In genomic region chr5:27437594-27438200, GRCh38 we compare ENCODE assay signal across 25 cellular contexts.
DNase-seq lines count a peak whose midpoint lies in the region; ATAC-seq, FAIRE-seq and TF ChIP-seq lines count a peak whose summit lies in the region.
"Had no signal": no experiment of that assay in that cellular context is flagged by ENCODE, and none has a peak within 500 bp of the region (broad histone marks: within the 10 kb centered on the region; RNA-seq: fewer than 3 reads in every experiment).

No MANE protein-coding gene starts in this region.

- no peaks in the 10 kb centered on the region for H3K9me3 ChIP-seq in astrocyte (ENCODE audit: insufficient read depth, low read depth, low read length)
- H3K9me3 ChIP-seq in SK-N-SH, result no peaks in the 10 kb centered on the region
- H3K9me3 ChIP-seq: body of pancreas, HAP-1, left ventricle myocardium inferior, MG63 had no signal

- H4K20me1 ChIP-seq in astrocyte (ENCODE audit: insufficient read depth, low read length) (no peaks in the 10 kb centered on the region), SK-N-SH (ENCODE audit: insufficient read depth) (no peaks in the 10 kb centered on the region)

- H2AFZ ChIP-seq in astrocyte (ENCODE audit: low read depth, low read length) (no peak overlapping the region), SK-N-SH (ENCODE audit: low read depth) (no peak overlapping the region)

- H3K27me3 ChIP-seq in astrocyte (ENCODE audit: insufficient read depth, low read length) (no peaks in the 10 kb centered on the region), SK-N-SH (ENCODE audit: insufficient read depth) (no peaks in the 10 kb centered on the region)
- H3K27me3 ChIP-seq: body of pancreas, colonic mucosa, MG63, stomach had no signal

- FAIRE-seq in astrocyte (lab: Jason Lieb, UNC), result no peak

- no peak overlapping the region for H3K27ac Mint-ChIP-seq in astrocyte (ENCODE audit: unreplicated experiment)
- H3K27ac Mint-ChIP-seq: activated T-cell treated with anti-CD3 and anti-CD28 coated beads, Interleukin-2, amount 50 U/mL, for 72 hours; CD8-positive, alpha-beta T cell; endodermal cell; progenitor cell of endocrine pancreas had no signal

- no peak overlapping the region for H3K4me2 ChIP-seq in astrocyte (ENCODE audit: low read length)
- no peak overlapping the region for H3K4me2 ChIP-seq in SK-N-SH

- H3K4me1 Mint-ChIP-seq in astrocyte (ENCODE audit: low read depth, unreplicated experiment), result no peaks in the 10 kb centered on the region
- H3K4me1 Mint-ChIP-seq: endodermal cell, neural crest cell had no signal

- no peak for ATAC-seq in HG02970 (IDR thresholded peaks at IDR 0.05; ENCODE audit: low FRiP score, unreplicated experiment)
- ATAC-seq in HG03460 (IDR thresholded peaks at IDR 0.05; ENCODE audit: unreplicated experiment), result no peak
- ATAC-seq: activated T-cell treated with anti-CD3 and anti-CD28 coated beads, Interleukin-2, amount 50 U/mL, for 72 hours; body of pancreas; CD8-positive, alpha-beta T cell had no signal

- POLR2A ChIA-PET in SK-N-SH (lab: Yijun Ruan, JAX), result no interaction called here

- no peaks in the 10 kb centered on the region for H3K4me1 ChIP-seq in astrocyte (ENCODE audit: insufficient read depth, low read length)
- H3K4me1 ChIP-seq in SK-N-SH (ENCODE audit: control insufficient read depth in 1 of 2, insufficient read depth in 2 of 2, low read depth in 1 of 2, low read length in 1 of 2), result no peaks in the 10 kb centered on the region
- H3K4me1 ChIP-seq: body of pancreas, colonic mucosa, HAP-1, left ventricle myocardium inferior, stomach had no signal

- no peaks in the 10 kb centered on the region for H3K79me2 ChIP-seq in astrocyte (ENCODE audit: insufficient read depth, low read length)
- no peaks in the 10 kb centered on the region for H3K79me2 ChIP-seq in SK-N-SH (ENCODE audit: insufficient read depth)

- peaks cover 2% of the 10 kb centered on the region for H3K9me3 Mint-ChIP-seq in astrocyte (ENCODE audit: unreplicated experiment)
- H3K9me3 Mint-ChIP-seq: endodermal cell had no signal

- H3K36me3 ChIP-seq in astrocyte (ENCODE audit: insufficient read depth, low read length), result no peaks in the 10 kb centered on the region
- no peaks in the 10 kb centered on the region for H3K36me3 ChIP-seq in SK-N-SH (replicated peaks in 1 of 2; ENCODE audit: control insufficient read depth in 1 of 2, insufficient read depth in 2 of 2, low read length in 1 of 2)
- H3K36me3 ChIP-seq: colonic mucosa, HAP-1, left ventricle myocardium inferior, MG63, stomach had no signal

- H3K4me3 ChIP-seq in astrocyte (ENCODE audit: insufficient read depth, low read depth, low read length), result no peak overlapping the region
- no peak overlapping the region for H3K4me3 ChIP-seq in SK-N-SH (ENCODE audit: low read depth in 2 of 2, low read length in 1 of 2)
- H3K4me3 ChIP-seq: body of pancreas, colonic mucosa, HAP-1, left ventricle myocardium inferior, MG63, stomach had no signal

- TF ChIP-seq CTCF in astrocyte (IDR thresholded peaks at IDR 0.05; ENCODE audit: insufficient read depth, low read depth, low read length) (no peak), SK-N-SH (IDR thresholded peaks at IDR 0.05) (no peak)

- H3F3A ChIP-seq in SK-N-SH (replicated peaks; ENCODE audit: insufficient read depth), result no peaks in the 10 kb centered on the region

- TF ChIP-seq RAD21 in Ishikawa (IDR thresholded peaks at IDR 0.05; ENCODE audit: low read depth), result no peak
- no peak for TF ChIP-seq RAD21 in SK-N-SH (IDR thresholded peaks at IDR 0.05; ENCODE audit: low read length)

- no peak overlapping the region for H3K9ac ChIP-seq in astrocyte (ENCODE audit: low read length)
- no peak overlapping the region for H3K9ac ChIP-seq in SK-N-SH

- H3K36me3 Mint-ChIP-seq in astrocyte (ENCODE audit: low read depth, unreplicated experiment), result no peaks in the 10 kb centered on the region
- H3K36me3 Mint-ChIP-seq: CD8-positive, alpha-beta T cell had no signal

- peak; percentile 33; the same call in 1 of the 2 replicates for TF ChIP-seq EP300 in Ishikawa (IDR thresholded peaks at IDR 0.05; ENCODE audit: borderline replicate concordance)
- TF ChIP-seq EP300 in SK-N-SH (IDR thresholded peaks at IDR 0.05; ENCODE audit: borderline replicate concordance in 1 of 2, low read depth in 1 of 2, low read length in 1 of 2), result no peak

- no peak overlapping the region for H3K4me3 Mint-ChIP-seq in astrocyte (ENCODE audit: unreplicated experiment)
- H3K4me3 Mint-ChIP-seq: activated T-cell treated with anti-CD3 and anti-CD28 coated beads, Interleukin-2, amount 50 U/mL, for 72 hours; CD8-positive, alpha-beta T cell; endodermal cell; neural crest cell had no signal

- H3K9me2 ChIP-seq in SK-N-SH, result no peaks in the 10 kb centered on the region

- WGBS in SK-N-SH (ENCODE audit: low lambda C conversion rate), result 44% methylated on average over 2 of the region's 2 CpGs

- no peaks in the 10 kb centered on the region for H3K27me3 Mint-ChIP-seq in astrocyte (ENCODE audit: low read depth, unreplicated experiment)
- H3K27me3 Mint-ChIP-seq: progenitor cell of endocrine pancreas had no signal

- CTCF ChIA-PET in SK-N-SH (lab: Yijun Ruan, JAX), result no interaction called here

- H3K27ac ChIP-seq in astrocyte (ENCODE audit: low read depth, low read length) (no peak overlapping the region), SK-N-SH (ENCODE audit: low read depth in 2 of 2, low read length in 1 of 2) (no peak overlapping the region)
- H3K27ac ChIP-seq: body of pancreas, colonic mucosa, left ventricle myocardium inferior, stomach had no signal

- DNase-seq in DMS53 treated with DMSO at 0.1 percent for 48 hours (lab: John Stamatoyannopoulos, UW; ENCODE audit: unreplicated experiment) (peak; percentile 89), astrocyte (ENCODE audit: low read depth) (peak; percentile 23), left kidney (ENCODE audit: low read depth, low spot score) (peak; percentile 66), SK-N-SH (no peak), NCI-H345 (lab: John Stamatoyannopoulos, UW) (no peak)
- DNase-seq: activated CD4-positive, CD25-positive, alpha-beta regulatory T cell treated with anti-CD3 and anti-CD28 coated beads, Interleukin-2, amount 50 U/mL, for 72 hours; activated CD8-positive, alpha-beta memory T cell treated with anti-CD3 and anti-CD28 coated beads for 24 hours; activated naive CD4-positive, alpha-beta T cell treated with anti-CD3 and anti-CD28 coated beads, Interleukin-2, amount 50 U/mL, for 16 hours; activated T-cell treated with anti-CD3 and anti-CD28 coated beads, Interleukin-2, amount 50 U/mL, for 72 hours; body of pancreas; CD8-positive, alpha-beta T cell; colonic mucosa; endodermal cell; left ventricle myocardium inferior; MG63; midbrain; NCI-H187; stomach; trophoblast cell had no signal

TF ChIP-seq in Ishikawa, 13 proteins besides CTCF, POLR2A, EP300 and RAD21:
- TF ChIP-seq TEAD4 (IDR thresholded peaks at IDR 0.05) (peak; percentile 45; the same call in 1 of the 2 replicates), CREB1 (IDR thresholded peaks at IDR 0.05; ENCODE audit: low read depth) (no peak), FOXM1 (IDR thresholded peaks at IDR 0.05; ENCODE audit: borderline replicate concordance, low read depth) (peak; percentile 47), NFIC (IDR thresholded peaks at IDR 0.05) (peak; percentile 20; the same call in 1 of the 2 replicates), YY1 (IDR thresholded peaks at IDR 0.05; ENCODE audit: low read depth) (no peak), EGR1 (IDR thresholded peaks at IDR 0.05) (no peak), USF1 (IDR thresholded peaks at IDR 0.05) (no peak), TAF1 (IDR thresholded peaks at IDR 0.05; ENCODE audit: low read depth) (no peak), TCF12 (IDR thresholded peaks at IDR 0.05; ENCODE audit: low read depth) (no peak)

TF ChIP-seq in SK-N-SH, 30 proteins besides CTCF, POLR2A, EP300 and RAD21:
- TF ChIP-seq RXRA (IDR thresholded peaks at IDR 0.05; ENCODE audit: borderline replicate concordance, low read depth) (no peak), MXI1 (IDR thresholded peaks at IDR 0.05; ENCODE audit: low read depth, low read length) (no peak), ZBTB33 (IDR thresholded peaks at IDR 0.05; ENCODE audit: borderline replicate concordance, low read depth) (no peak)
TF ChIP-seq in SK-N-SH: peak in this region for 0.

Comparison
In these comparisons a context has a peak if more than half of its experiments do, and no peak if none do; other contexts are left out.
1. DNase-seq: peak in DMS53 treated with DMSO at 0.1 percent for 48 hours (single experiment), astrocyte (single experiment) and left kidney (single experiment); none in SK-N-SH (single experiment) and NCI-H345 (single experiment).